Comparison of ENCODE assay signal across 25 cellular contexts in the genomic region with DNA sequence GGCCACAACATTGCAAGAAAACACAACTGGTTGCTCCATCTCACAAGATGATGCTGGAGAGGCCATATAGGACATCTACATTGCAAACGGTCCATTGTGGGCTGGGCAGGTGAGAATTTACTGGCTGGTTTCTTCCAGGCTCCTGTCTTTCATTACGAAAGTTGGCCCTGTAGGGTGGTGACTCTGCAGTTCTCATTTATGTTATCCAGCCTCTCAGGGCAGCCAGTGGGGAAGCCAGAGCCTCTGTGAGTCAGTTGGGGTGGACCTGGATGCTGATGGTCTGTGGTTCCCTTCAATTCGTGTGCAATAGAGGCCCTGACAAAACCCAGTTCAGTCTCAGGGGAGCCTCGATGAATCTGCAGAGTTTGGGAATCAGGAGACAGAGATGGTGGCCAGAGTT.
"Had no signal": no experiment of that assay in that cellular context is flagged by ENCODE, and none has a peak within 500 bp of the region (broad histone marks: within the 10 kb centered on the region; RNA-seq: fewer than 3 reads in every experiment).

No MANE protein-coding gene starts in this region.

- H3K4me1 ChIP-seq: neural progenitor cell, parathyroid adenoma, psoas muscle, right lobe of liver, sigmoid colon, stomach, thyroid gland, tibial nerve, upper lobe of right lung, uterus had no signal

- H3K79me2 ChIP-seq: parathyroid adenoma had no signal

- ATAC-seq: naive thymus-derived CD8-positive, alpha-beta T cell; psoas muscle; right cardiac atrium; right lobe of liver; stimulated activated effector memory CD8-positive, alpha-beta T cell treated with anti-CD3 and anti-CD28 coated beads, Interleukin-12 subunit alpha, Interleukin-12 subunit beta, amount 100 ng/mL, for 72 hours; stimulated activated naive B cell treated with anti-CD40 and anti-IgM and Interleukin-4, amounts not matched to agents 10 μg/mL and 1 μg/mL and 100 μg/mL, for 72 hours; upper lobe of right lung had no signal

- H3K36me3 ChIP-seq: neural progenitor cell, ovary, right lobe of liver, sigmoid colon, stomach, thoracic aorta, thyroid gland, tibial nerve, upper lobe of right lung, uterus had no signal

- H3K27ac ChIP-seq: neural progenitor cell, ovary, parathyroid adenoma, psoas muscle, right lobe of liver, sigmoid colon, stomach, thoracic aorta, thyroid gland, tibial nerve, upper lobe of right lung, uterus had no signal

- H3K9me3 ChIP-seq: ovary, psoas muscle, right lobe of liver, sigmoid colon, stomach, thoracic aorta, thyroid gland, tibial nerve, upper lobe of right lung, uterus had no signal

- H3K4me3 ChIP-seq: neural progenitor cell, ovary, psoas muscle, right lobe of liver, sigmoid colon, stomach, thoracic aorta, thyroid gland, tibial nerve, upper lobe of right lung, uterus had no signal

- H3K27me3 ChIP-seq: neural progenitor cell, ovary, right lobe of liver, sigmoid colon, thyroid gland, tibial nerve, upper lobe of right lung, uterus had no signal

- H3K9ac ChIP-seq: neural progenitor cell, parathyroid adenoma had no signal

- FAIRE-seq: small intestine had no signal

- DNase-seq: naive thymus-derived CD8-positive, alpha-beta T cell; occipital lobe; ovary; posterior cingulate gyrus; psoas muscle; right cardiac atrium; right lobe of liver; sigmoid colon; small intestine; stimulated activated CD4-positive, alpha-beta T cell treated with anti-CD3 and anti-CD28 coated beads, Interleukin-15, amount 100 ng/mL, for 24 hours; stimulated activated CD4-positive, alpha-beta T cell treated with anti-CD3 and anti-CD28 coated beads, Interleukin-2, amount 100 ng/mL, for 24 hours; stimulated activated CD4-positive, alpha-beta T cell treated with anti-CD3 and anti-CD28 coated beads, Interleukin-2, amount 100 ng/mL, for 48 hours; stimulated activated CD4-positive, alpha-beta T cell treated with anti-CD3 and anti-CD28 coated beads, Interleukin-4, amount 100 ng/mL, for 24 hours; stimulated activated naive B cell treated with anti-CD40 and anti-IgM and Interleukin-4, amounts not matched to agents 10 μg/mL and 1 μg/mL and 100 μg/mL, for 72 hours; stimulated activated naive CD4-positive, alpha-beta T cell treated with Interleukin-2 at 50 U/mL for 16 hours; stomach; thyroid gland; trophoblast cell; upper lobe of right lung; uterus had no signal

- H2AFZ ChIP-seq: neural progenitor cell, parathyroid adenoma had no signal

- H3K4me2 ChIP-seq: neural progenitor cell had no signal
